Comparison of ENCODE assay signal across 10 cellular contexts in the genomic region with DNA sequence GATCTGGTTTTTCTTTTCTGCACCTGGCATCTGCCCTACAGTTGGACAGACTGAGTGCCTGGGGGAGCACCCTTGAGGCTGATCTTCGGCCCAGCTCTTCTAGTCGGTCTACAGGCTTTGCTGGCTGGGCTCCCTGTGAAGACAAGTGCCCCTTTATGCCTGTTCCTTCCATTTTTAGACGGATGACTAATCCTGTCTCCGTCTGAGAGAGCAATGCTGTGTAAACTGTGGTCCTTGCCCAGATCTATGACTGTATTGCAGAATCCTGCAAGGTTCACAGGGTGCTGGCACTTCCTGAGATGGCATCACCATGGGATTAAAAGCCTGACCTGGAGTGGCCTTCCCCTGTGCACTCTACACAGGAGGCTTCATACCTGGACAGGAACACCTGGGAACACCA. TPM values are rescaled to one million over a fixed set of nuclear protein-coding genes. Genes with fewer than 3 reads are reported as not detected.
A peak's percentile ranks its signal among the peaks of the same experiment; 100 is the strongest.
DNase-seq lines count a peak whose midpoint lies in the region; ATAC-seq and TF ChIP-seq lines count a peak whose summit lies in the region.
"Had no signal": no experiment of that assay in that cellular context is flagged by ENCODE, and none has a peak within 500 bp of the region (broad histone marks: within the 10 kb centered on the region; RNA-seq: fewer than 3 reads in every experiment).

No MANE protein-coding gene starts in this region.

- H3K27me3 Mint-ChIP-seq in neural progenitor cell (ENCODE audit: insufficient read depth, low read depth): no peaks in the 10 kb centered on the region

- H3K79me2 ChIP-seq in neural progenitor cell (ENCODE audit: low read depth): no peaks in the 10 kb centered on the region

- intact Hi-C loops in left lung (cut with DNase I): no loop called here

- peak; percentile 97 for ATAC-seq in left lung

- H3K4me1 ChIP-seq in left lung (no peaks in the 10 kb centered on the region), neural progenitor cell (no peaks in the 10 kb centered on the region)

- H3K9me3 ChIP-seq in left lung: peaks cover 0 to 12% of the 10 kb centered on the region in 2 donors
- H3K9me3 ChIP-seq in neural progenitor cell (ENCODE audit: low read depth): no peaks in the 10 kb centered on the region
- H3K9me3 ChIP-seq: neutrophil had no signal

- H3K36me3 ChIP-seq in left lung: no peaks in the 10 kb centered on the region
- no peaks in the 10 kb centered on the region for H3K36me3 ChIP-seq in neural progenitor cell
- H3K36me3 ChIP-seq: neutrophil had no signal

- H3K27ac Mint-ChIP-seq in neural progenitor cell: no peak overlapping the region

- H3K4me2 ChIP-seq in neural progenitor cell: no peak overlapping the region

- H3K4me3 ChIP-seq in left lung (no peak overlapping the region), neural progenitor cell (no peak overlapping the region)

- H3K4me1 Mint-ChIP-seq in neural progenitor cell: peaks cover 6% of the 10 kb centered on the region

- in situ Hi-C loops in ACHN (cut with HindIII; ENCODE audit: low pct_ligation_motif_present, low pct_unique_long_range_greater_than_20kb, low sequenced_read_pairs): no loop called here

- H3K27me3 ChIP-seq in left lung (no peaks in the 10 kb centered on the region), neural progenitor cell (no peaks in the 10 kb centered on the region)
- H3K27me3 ChIP-seq: neutrophil had no signal

- H3K4me3 Mint-ChIP-seq in neural progenitor cell: no peak overlapping the region

- H3F3A ChIP-seq in neural progenitor cell (ENCODE audit: low read depth): no peaks in the 10 kb centered on the region

- H2AFZ ChIP-seq in neural progenitor cell (replicated peaks): no peak overlapping the region

- no peaks in the 10 kb centered on the region for H3K36me3 Mint-ChIP-seq in neural progenitor cell

- H4K20me1 ChIP-seq in neural progenitor cell (ENCODE audit: low read depth): no peaks in the 10 kb centered on the region

- no peak overlapping the region for H3K9ac ChIP-seq in neural progenitor cell

- TF ChIP-seq CTCF in left lung (IDR thresholded peaks at IDR 0.05) (no peak), neural progenitor cell (IDR thresholded peaks at IDR 0.05) (no peak)

- H3K27ac ChIP-seq in left lung (no peak overlapping the region), neural progenitor cell (no peak overlapping the region)
- H3K27ac ChIP-seq: neutrophil had no signal

- peaks cover 6% of the 10 kb centered on the region for H3K9me3 Mint-ChIP-seq in neural progenitor cell

- DNase-seq in ACHN (peak; percentile 78), MV-4-11 (lab: John Stamatoyannopoulos, UW) (peak; percentile 71), cerebellar cortex (ENCODE audit: low spot score) (peak; percentile 6), left lung (peak; percentile 50 to 81), AML-193 (lab: John Stamatoyannopoulos, UW) (no peak), neural progenitor cell (ENCODE audit: low spot score) (no peak), OCI-M1 (lab: John Stamatoyannopoulos, UW) (no peak)
- DNase-seq in activated CD4-positive, CD25-positive, alpha-beta regulatory T cell treated with anti-CD3 and anti-CD28 coated beads, Interleukin-2, amount 50 U/mL, for 72 hours: no peak
- DNase-seq: DMS79 treated with DMSO at 0.1 percent for 48 hours had no signal

RNA-seq across cellular contexts. Expression of a gene that starts 47.6 kb away (rescaled TPM):
- total RNA-seq in left lung (1 to 10 TPM in 1 of 2 donors, under 1 TPM in 1; 0.84 to 1.1 TPM), neural progenitor cell (ENCODE audit: low replicate concordance) (4.6 and 5.6 TPM in 2 replicates)

Comparison
In these comparisons a context has a peak if more than half of its experiments do, and no peak if none do; other contexts are left out.
1. DNase-seq: peak in ACHN (single experiment), MV-4-11 (single experiment), cerebellar cortex (single experiment) and left lung (2 of 2); none in activated CD4-positive, CD25-positive, alpha-beta regulatory T cell treated with anti-CD3 and anti-CD28 coated beads, Interleukin-2, amount 50 U/mL, for 72 hours (single experiment), AML-193 (0 of 2), neural progenitor cell (single experiment) and OCI-M1 (single experiment).